ENCODE assay signal across 1 cellular context in genomic region chr9:110220809-110221208, GRCh38.
TF ChIP-seq lines count a peak whose summit lies in the region.

No MANE protein-coding gene starts in this region.

TF ChIP-seq in HepG2, 621 proteins besides CTCF, POLR2A, EP300 and RAD21 (continued from another document and continues in another):
- no peak for TF ChIP-seq GRHL1 (CRISPR knock-in tag; conservative IDR thresholded peaks at IDR 0.05)
- no peak for TF ChIP-seq ZBTB4 (CRISPR knock-in tag; IDR thresholded peaks at IDR 0.05; ENCODE audit: borderline replicate concordance)
- TF ChIP-seq ZNF546 (CRISPR knock-in tag; conservative IDR thresholded peaks at IDR 0.05) = no peak
- TF ChIP-seq ZNF691 (CRISPR knock-in tag; IDR thresholded peaks at IDR 0.05; ENCODE audit: borderline replicate concordance, low read depth) = no peak; the same call in 1 of the 2 replicates
- no peak for TF ChIP-seq SRSF9 (IDR thresholded peaks at IDR 0.05; ENCODE audit: borderline replicate concordance, insufficient read depth, low read depth, low read length, poor library complexity, severe bottlenecking)
- TF ChIP-seq SP4 (CRISPR knock-in tag; IDR thresholded peaks at IDR 0.05) = 0 out of 2 replicates have a peak, but pooled peaks have one; percentile 41
- no peak for TF ChIP-seq ARHGAP35 (CRISPR knock-in tag; IDR thresholded peaks at IDR 0.05; ENCODE audit: borderline replicate concordance)
- peak; percentile 71; the same call in 1 of the 2 replicates for TF ChIP-seq ZNF792 (CRISPR knock-in tag; IDR thresholded peaks at IDR 0.05)
- TF ChIP-seq ZNF672 (CRISPR knock-in tag; IDR thresholded peaks at IDR 0.05) = 0 out of 2 replicates have a peak, but pooled peaks have one; percentile 36
- no peak for TF ChIP-seq SNAPC5 (CRISPR knock-in tag; IDR thresholded peaks at IDR 0.05; ENCODE audit: borderline replicate concordance)
- TF ChIP-seq PBX3 (CRISPR knock-in tag; IDR thresholded peaks at IDR 0.05; ENCODE audit: borderline replicate concordance) = no peak
- TF ChIP-seq HOMEZ (CRISPR knock-in tag; IDR thresholded peaks at IDR 0.05; ENCODE audit: low read depth) = peak; percentile 95; the same call in 1 of the 2 replicates
- no peak for TF ChIP-seq ZNF720 (CRISPR knock-in tag; IDR thresholded peaks at IDR 0.05)
- TF ChIP-seq ZBTB7B (CRISPR knock-in tag; IDR thresholded peaks at IDR 0.05) = no peak
- no peak for TF ChIP-seq SMARCC2 (IDR thresholded peaks at IDR 0.05)
- TF ChIP-seq ZNF276 (CRISPR knock-in tag; IDR thresholded peaks at IDR 0.05; ENCODE audit: low read depth) = no peak
- TF ChIP-seq ZNF530 (CRISPR knock-in tag; IDR thresholded peaks at IDR 0.05; ENCODE audit: low read depth) = no peak
- no peak for TF ChIP-seq ZNF607 (CRISPR knock-in tag; IDR thresholded peaks at IDR 0.05; ENCODE audit: borderline replicate concordance)
- no peak for TF ChIP-seq RORA (CRISPR knock-in tag; IDR thresholded peaks at IDR 0.05)
- peak; percentile 80 for TF ChIP-seq NCOA2 (CRISPR knock-in tag; IDR thresholded peaks at IDR 0.05)
- no peak for TF ChIP-seq ZNF660 (CRISPR knock-in tag; IDR thresholded peaks at IDR 0.05; ENCODE audit: borderline replicate concordance, low read depth)
- no peak for TF ChIP-seq KLF15 (CRISPR knock-in tag; IDR thresholded peaks at IDR 0.05; ENCODE audit: borderline replicate concordance)
- TF ChIP-seq FOXP4 (CRISPR knock-in tag; IDR thresholded peaks at IDR 0.05) = peak; percentile 65
- TF ChIP-seq REPIN1 (CRISPR knock-in tag; IDR thresholded peaks at IDR 0.05; ENCODE audit: borderline replicate concordance, low read depth) = peak; percentile 90
- no peak for TF ChIP-seq RARG (CRISPR knock-in tag; IDR thresholded peaks at IDR 0.05; ENCODE audit: low read depth)
- TF ChIP-seq ZFP1 (CRISPR knock-in tag; IDR thresholded peaks at IDR 0.05) = peak; percentile 47; the same call in 1 of the 2 replicates
- TF ChIP-seq SNAPC4 (CRISPR knock-in tag; IDR thresholded peaks at IDR 0.05) = no peak
- no peak for TF ChIP-seq PLRG1 (conservative IDR thresholded peaks at IDR 0.05)
- TF ChIP-seq ATAD3A (CRISPR knock-in tag; IDR thresholded peaks at IDR 0.05) = no peak
- no peak for TF ChIP-seq MTF1 (CRISPR knock-in tag; IDR thresholded peaks at IDR 0.05)
- TF ChIP-seq ZMYM4 (CRISPR knock-in tag; IDR thresholded peaks at IDR 0.05) = peak; percentile 92
- no peak for TF ChIP-seq MLXIP (CRISPR knock-in tag; IDR thresholded peaks at IDR 0.05; ENCODE audit: borderline replicate concordance)
- TF ChIP-seq ZNF264 (CRISPR knock-in tag; IDR thresholded peaks at IDR 0.05) = peak; percentile 73
- TF ChIP-seq CERS6 (CRISPR knock-in tag; IDR thresholded peaks at IDR 0.05) = no peak
- no peak for TF ChIP-seq BHLHE40 (IDR thresholded peaks at IDR 0.05; ENCODE audit: low read length)
- TF ChIP-seq CBX2 (IDR thresholded peaks at IDR 0.05; ENCODE audit: low read depth, low read length) = no peak
- TF ChIP-seq CBX2 (CRISPR knock-in tag; IDR thresholded peaks at IDR 0.05; ENCODE audit: low read depth) = no peak
